ENCODE assay signal across 11 cellular contexts in genomic region chr2:39701137-39701536, GRCh38. TPM values are rescaled to one million over a fixed set of nuclear protein-coding genes. Genes with fewer than 3 reads are reported as not detected.
"Had no signal": no experiment of that assay in that cellular context is flagged by ENCODE, and none has a peak within 500 bp of the region (broad histone marks: within the 10 kb centered on the region; RNA-seq: fewer than 3 reads in every experiment).

No MANE protein-coding gene starts in this region.

- H3K36me3 ChIP-seq: HAP-1 had no signal

- DNase-seq: GM23248, GOT3, H7, H9, HCEC 1CT, HFFc6 had no signal

- H3K27ac Mint-ChIP-seq: GM23338, H9, HFFc6 had no signal

- FAIRE-seq: H1, H54 had no signal

- H3K27ac ChIP-seq: GM23248 had no signal

- H3K4me3 ChIP-seq: GM23248, GM23338, HAP-1 had no signal

- H3K4me3 Mint-ChIP-seq: GM23338, H9, HFFc6 had no signal

- H3K4me1 Mint-ChIP-seq: GM23338 had no signal

RNA-seq across cellular contexts. Expression of gene TMEM178A, which starts 35.4 kb away (rescaled TPM):
- total RNA-seq: H4 had no signal
